ENCODE assay signal across 19 cellular contexts in the genomic region with DNA sequence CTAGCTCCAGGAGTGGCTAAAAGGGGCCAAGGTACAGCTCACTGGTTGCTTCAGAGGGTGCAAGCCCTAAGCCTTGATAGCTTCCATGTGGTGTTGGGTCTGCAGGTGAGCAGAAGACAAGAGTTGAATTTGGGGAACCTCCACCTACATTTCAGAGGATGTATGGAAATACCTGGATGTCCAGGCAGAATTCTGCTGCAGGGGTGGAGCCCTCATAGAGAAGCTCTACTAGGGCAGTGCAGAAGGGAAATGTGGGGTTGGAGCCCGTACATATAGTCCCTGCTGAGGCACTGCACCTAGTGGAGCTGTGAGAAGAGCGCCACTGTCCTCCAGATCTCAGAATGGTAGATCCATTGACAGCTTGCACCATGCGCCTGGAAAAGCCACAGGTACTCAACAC.
"Had no signal": no experiment of that assay in that cellular context is flagged by ENCODE, and none has a peak within 500 bp of the region (broad histone marks: within the 10 kb centered on the region; RNA-seq: fewer than 3 reads in every experiment).

No MANE protein-coding gene starts in this region.

- H3K4me3 Mint-ChIP-seq: activated CD4-positive, alpha-beta T cell treated with anti-CD3 and anti-CD28 coated beads, Interleukin-2, amount 10 ng/mL, durations not matched to agents 24 days and 14 days; activated T-cell treated with anti-CD3 and anti-CD28 coated beads, Interleukin-2, amount 50 U/mL, for 72 hours had no signal

- H3K36me3 ChIP-seq: adrenal gland, prostate gland, right atrium auricular region had no signal

- H3K4me1 ChIP-seq: prostate gland had no signal

- H3K4me3 ChIP-seq: adrenal gland, esophagus muscularis mucosa, gastroesophageal sphincter, heart left ventricle, left ventricle myocardium inferior, prostate gland, right atrium auricular region, tibial artery had no signal

- ATAC-seq: activated naive CD4-positive, alpha-beta T cell treated with anti-CD3 and anti-CD28 coated beads, Interleukin-2, amount 50 U/mL, for 72 hours; activated T-cell treated with anti-CD3 and anti-CD28 coated beads, Interleukin-2, amount 50 U/mL, for 72 hours; gastroesophageal sphincter; heart left ventricle had no signal

- H3K27ac ChIP-seq: adrenal gland, esophagus muscularis mucosa, gastroesophageal sphincter, heart left ventricle, left ventricle myocardium inferior, prostate gland, right atrium auricular region, tibial artery had no signal

- FAIRE-seq: bronchial epithelial cell had no signal

- H3K27ac Mint-ChIP-seq: activated CD4-positive, alpha-beta T cell treated with anti-CD3 and anti-CD28 coated beads, Interleukin-2, amount 10 ng/mL, durations not matched to agents 24 days and 14 days; activated naive CD4-positive, alpha-beta T cell treated with anti-CD3 and anti-CD28 coated beads, Interleukin-2, amount 50 U/mL, for 72 hours; activated T-cell treated with anti-CD3 and anti-CD28 coated beads, Interleukin-2, amount 50 U/mL, for 72 hours had no signal

- DNase-seq: activated CD4-positive, alpha-beta T cell treated with anti-CD3 and anti-CD28 coated beads, Interleukin-2, amount 10 ng/mL, durations not matched to agents 24 days and 14 days; activated CD4-positive, CD25-positive, alpha-beta regulatory T cell; activated effector memory CD4-positive, alpha-beta T cell treated with anti-CD3 and anti-CD28 coated beads, Interleukin-2, amount 50 U/mL, for 16 hours; activated T-cell treated with anti-CD3 and anti-CD28 coated beads, Interleukin-2, amount 50 U/mL, for 72 hours; adrenal gland; cerebellar nuclear complex; effector CD4-positive, alpha-beta T cell; heart left ventricle; left ventricle myocardium inferior; mammary epithelial cell; stimulated activated CD4-positive, alpha-beta T cell treated with anti-CD3 and anti-CD28 coated beads, Interleukin-2, amount 100 ng/mL, for 24 hours; stimulated activated naive CD4-positive, alpha-beta T cell treated with Interleukin-2 at 50 U/mL for 16 hours; tibial artery had no signal

- H3K27me3 Mint-ChIP-seq: activated CD4-positive, alpha-beta T cell treated with anti-CD3 and anti-CD28 coated beads, Interleukin-2, amount 10 ng/mL, durations not matched to agents 24 days and 14 days had no signal

- H3K27me3 ChIP-seq: adrenal gland, esophagus muscularis mucosa, gastroesophageal sphincter, heart left ventricle, right atrium auricular region, tibial artery had no signal

- H3K9me3 ChIP-seq: adrenal gland, esophagus muscularis mucosa, prostate gland, right atrium auricular region, tibial artery had no signal
